Comparison of ENCODE assay signal across 11 cellular contexts in genomic region chr21:46551636-46552241, GRCh38. TPM values are rescaled to one million over a fixed set of nuclear protein-coding genes. Genes with fewer than 3 reads are reported as not detected.
DNase-seq lines count a peak whose midpoint lies in the region; ATAC-seq and TF ChIP-seq lines count a peak whose summit lies in the region.
"Had no signal": no experiment of that assay in that cellular context is flagged by ENCODE, and none has a peak within 500 bp of the region (broad histone marks: within the 10 kb centered on the region; RNA-seq: fewer than 3 reads in every experiment).

No MANE protein-coding gene starts in this region.

- peak overlapping the region; percentile 87 for H3K27ac Mint-ChIP-seq in activated CD4-positive, alpha-beta T cell treated with anti-CD3 and anti-CD28 coated beads for 36 hours
- peak overlapping the region; percentile 76 for H3K27ac Mint-ChIP-seq in activated naive CD4-positive, alpha-beta T cell treated with anti-CD3 and anti-CD28 coated beads for 36 hours

- H3K27me3 ChIP-seq in mononuclear cell (ENCODE audit: insufficient read depth, low read length) = no peaks in the 10 kb centered on the region
- no peaks in the 10 kb centered on the region for H3K27me3 ChIP-seq in upper lobe of left lung

- POLR2A ChIA-PET in activated CD4-positive, alpha-beta T cell treated with anti-CD3 and anti-CD28 coated beads for 36 hours (lab: Charles Lee) = no interaction called here

- H3K9me3 ChIP-seq in mononuclear cell (ENCODE audit: low read depth, low read length) (no peaks in the 10 kb centered on the region), upper lobe of left lung (no peaks in the 10 kb centered on the region)

- peaks cover 31% of the 10 kb centered on the region for H3K36me3 Mint-ChIP-seq in activated CD4-positive, alpha-beta T cell treated with anti-CD3 and anti-CD28 coated beads for 36 hours (ENCODE audit: low read depth)
- peaks cover 16% of the 10 kb centered on the region for H3K36me3 Mint-ChIP-seq in activated naive CD4-positive, alpha-beta T cell treated with anti-CD3 and anti-CD28 coated beads for 36 hours (ENCODE audit: low read depth)

- peaks cover 46% of the 10 kb centered on the region for H3K4me1 ChIP-seq in mononuclear cell (ENCODE audit: insufficient read depth, low read length)
- H3K4me1 ChIP-seq in upper lobe of left lung = peaks cover 0 to 2% (median 0%) of the 10 kb centered on the region in 4 donors

- H3K9me3 Mint-ChIP-seq in activated CD4-positive, alpha-beta T cell treated with anti-CD3 and anti-CD28 coated beads for 36 hours (ENCODE audit: low read depth) = no peaks in the 10 kb centered on the region
- no peaks in the 10 kb centered on the region for H3K9me3 Mint-ChIP-seq in activated naive CD4-positive, alpha-beta T cell treated with anti-CD3 and anti-CD28 coated beads for 36 hours

- TF ChIP-seq EP300 in upper lobe of left lung (IDR thresholded peaks at IDR 0.05) = no peak

- WGBS in upper lobe of left lung, 2 donors = 75 to 88% methylated on average over 24 of the region's 24 CpGs

- DNase-seq in activated CD4-positive, alpha-beta T cell treated with anti-CD3 and anti-CD28 coated beads for 36 hours = peak; percentile 66
- DNase-seq in activated CD4-positive, alpha-beta T cell treated with anti-CD3 and anti-CD28 coated beads for 1 hour = no peak
- DNase-seq in activated naive CD4-positive, alpha-beta T cell treated with anti-CD3 and anti-CD28 coated beads for 36 hours = peak; percentile 65
- DNase-seq in upper lobe of left lung = peak; percentile 74 to 77
- no peak for DNase-seq in substantia nigra (lab: John Stamatoyannopoulos, UW)
- DNase-seq in cerebellar nuclear complex (lab: John Stamatoyannopoulos, UW) = no peak
- DNase-seq: NCI-H526 treated with DMSO at 0.1 percent for 48 hours had no signal

- no peaks in the 10 kb centered on the region for H3K27me3 Mint-ChIP-seq in activated CD4-positive, alpha-beta T cell treated with anti-CD3 and anti-CD28 coated beads for 36 hours
- no peaks in the 10 kb centered on the region for H3K27me3 Mint-ChIP-seq in activated naive CD4-positive, alpha-beta T cell treated with anti-CD3 and anti-CD28 coated beads for 36 hours (ENCODE audit: low read depth)

- peak overlapping the region; percentile 55 for H3K4me3 Mint-ChIP-seq in activated CD4-positive, alpha-beta T cell treated with anti-CD3 and anti-CD28 coated beads for 36 hours
- peak overlapping the region; percentile 60 for H3K4me3 Mint-ChIP-seq in activated naive CD4-positive, alpha-beta T cell treated with anti-CD3 and anti-CD28 coated beads for 36 hours

- H3K4me3 ChIP-seq in mononuclear cell (ENCODE audit: low read length) (peak overlapping the region; percentile 33), upper lobe of left lung (peak overlapping the region in 3 of 4 donors; percentile 9 to 24 (median 11))

- TF ChIP-seq CTCF in upper lobe of left lung (IDR thresholded peaks at IDR 0.05) = peak in 1 of 6 experiments; percentile 11

- peak; percentile 75 for ATAC-seq in activated CD4-positive, alpha-beta T cell treated with anti-CD3 and anti-CD28 coated beads for 36 hours
- peak; percentile 47 to 72 for ATAC-seq in upper lobe of left lung (ENCODE audit: low FRiP score in 2 of 2)
- ATAC-seq in HG03460 (IDR thresholded peaks at IDR 0.05; ENCODE audit: unreplicated experiment) = no peak

- peaks cover 4 to 81% (median 62%) of the 10 kb centered on the region in 4 donors for H3K36me3 ChIP-seq in upper lobe of left lung

- CTCF ChIA-PET in activated CD4-positive, alpha-beta T cell treated with anti-CD3 and anti-CD28 coated beads for 36 hours (lab: Charles Lee) = interaction anchor here (0.7 to 2.7 kb wide), 12 partner anchors 8 to 267 kb away, joined by 3 to 14 read pairs (median 4); no protein-coding TSS in a partner anchor
- CTCF ChIA-PET in activated naive CD4-positive, alpha-beta T cell treated with anti-CD3 and anti-CD28 coated beads for 36 hours (lab: Charles Lee) = interaction anchor here (0.7 to 1.5 kb wide), 7 partner anchors 10 to 88 kb away, joined by 3 to 5 read pairs (median 4); no protein-coding TSS in a partner anchor

- intact Hi-C loops in activated CD4-positive, alpha-beta T cell treated with anti-CD3 and anti-CD28 coated beads for 36 hours (cut with DNase I, micrococcal nuclease) = no loop called here
- intact Hi-C loops in activated naive CD4-positive, alpha-beta T cell treated with anti-CD3 and anti-CD28 coated beads for 36 hours (cut with micrococcal nuclease) = loop anchor here (5.0 kb wide), 1 partner anchor 94 kb away; the partner anchor contains the start of gene DIP2A

- H3K27ac ChIP-seq in upper lobe of left lung = peak overlapping the region; percentile 48 to 83 (median 70)
- no peak overlapping the region for H3K27ac ChIP-seq in substantia nigra (ENCODE audit: low read depth, low read length, poor library complexity, severe bottlenecking)

- TF ChIP-seq POLR2A in upper lobe of left lung (IDR thresholded peaks at IDR 0.05) = peak in 1 of 4 donors; percentile 28

- peaks cover 58% of the 10 kb centered on the region for H3K4me1 Mint-ChIP-seq in activated CD4-positive, alpha-beta T cell treated with anti-CD3 and anti-CD28 coated beads for 36 hours
- H3K4me1 Mint-ChIP-seq in activated naive CD4-positive, alpha-beta T cell treated with anti-CD3 and anti-CD28 coated beads for 36 hours (ENCODE audit: low read depth) = peaks cover 41% of the 10 kb centered on the region

RNA-seq across cellular contexts. Expression of gene S100B, which starts 53.1 kb away (rescaled TPM):
- not detected for total RNA-seq in activated CD4-positive, alpha-beta T cell treated with anti-CD3 and anti-CD28 coated beads for 36 hours
- total RNA-seq in activated naive CD4-positive, alpha-beta T cell treated with anti-CD3 and anti-CD28 coated beads for 36 hours = under 1 TPM in 1 of 2 experiments, not detected in 1; 0.24 TPM
- total RNA-seq in mononuclear cell (20.8 TPM), upper lobe of left lung (1 to 10 TPM in 4 of 6 donors, not detected in 2; 1.8 to 4.5 (median 2.7) TPM)
- total RNA-seq: fibroblast of villous mesenchyme, osteocyte had no signal

Comparison
In these comparisons a context has a peak if more than half of its experiments do, and no peak if none do; other contexts are left out.
1. DNase-seq: peak in activated CD4-positive, alpha-beta T cell treated with anti-CD3 and anti-CD28 coated beads for 36 hours (single experiment), activated naive CD4-positive, alpha-beta T cell treated with anti-CD3 and anti-CD28 coated beads for 36 hours (single experiment) and upper lobe of left lung (2 of 2); none in activated CD4-positive, alpha-beta T cell treated with anti-CD3 and anti-CD28 coated beads for 1 hour (single experiment), substantia nigra (0 of 49) and cerebellar nuclear complex (0 of 2).